Comparison of ENCODE assay signal across 9 cellular contexts in the genomic region with DNA sequence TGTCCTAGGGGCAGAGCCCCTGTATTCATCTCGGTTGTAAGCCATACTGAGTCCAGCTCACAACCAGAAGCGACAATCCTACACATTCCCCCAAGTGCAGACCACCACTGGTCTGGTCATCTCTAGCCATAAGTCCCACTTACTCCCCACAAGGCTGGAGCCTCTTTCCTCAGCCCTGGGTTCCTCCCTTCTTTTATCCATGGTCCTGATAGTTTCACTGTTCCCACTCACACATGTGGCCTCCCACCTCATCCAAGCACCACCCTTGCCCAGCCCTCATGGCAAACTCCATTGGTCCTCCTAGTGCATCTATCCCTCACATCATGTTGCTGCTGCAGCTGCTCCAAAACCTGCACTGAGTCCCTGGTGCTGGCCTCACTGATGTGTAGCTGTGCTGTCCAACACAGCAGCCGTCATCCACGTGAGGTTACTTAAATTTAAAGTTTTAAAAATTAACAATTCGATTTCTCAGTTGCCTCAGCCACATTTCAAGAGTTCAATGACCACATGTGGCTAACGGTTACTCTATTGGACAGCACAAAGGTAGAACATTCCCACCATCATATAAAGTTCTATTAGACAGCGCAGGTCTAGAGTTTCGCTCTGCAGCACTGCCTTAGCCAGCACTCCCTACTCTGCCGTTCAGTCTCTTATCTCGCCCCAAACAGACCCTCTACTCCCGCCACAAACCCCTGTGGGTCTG. TPM values are rescaled to one million over a fixed set of nuclear protein-coding genes. Genes with fewer than 3 reads are reported as not detected.
DNase-seq lines count a peak whose midpoint lies in the region; ATAC-seq, FAIRE-seq and TF ChIP-seq lines count a peak whose summit lies in the region.
"Not testable (repeated sequence)": the region's sequence is repeated elsewhere in the genome, so short reads cannot be mapped to it uniquely, and the experiment has no call there.
"Had no signal": no experiment of that assay in that cellular context is flagged by ENCODE, and none has a peak within 500 bp of the region (broad histone marks: within the 10 kb centered on the region; RNA-seq: fewer than 3 reads in every experiment).

No MANE protein-coding gene starts in this region.

- peaks cover 17% of the 10 kb centered on the region for H3K4me1 ChIP-seq in A549
- H3K4me1 ChIP-seq in effector memory CD4-positive, alpha-beta T cell (ENCODE audit: control insufficient read depth, insufficient read depth, low read length, poor library complexity, severe bottlenecking), result peaks cover 31% of the 10 kb centered on the region
- peaks cover 21 to 27% of the 10 kb centered on the region in 2 donors for H3K4me1 ChIP-seq in kidney (ENCODE audit: control insufficient read depth in 1 of 2, insufficient read depth in 1 of 2, low read depth in 1 of 2, low read length in 2 of 2)
- H3K4me1 ChIP-seq in rectal smooth muscle tissue (ENCODE audit: control insufficient read depth, insufficient read depth, low read length), result peaks cover 12% of the 10 kb centered on the region

- H3K4me2 ChIP-seq in A549, result peak overlapping the region; percentile 79

- not testable (repeated sequence) for DNase-seq in A549 (ENCODE audit: low read depth in 1 of 2, low spot score in 1 of 2)
- DNase-seq in NCI-H748 (lab: John Stamatoyannopoulos, UW; ENCODE audit: unreplicated experiment) (peak; percentile 54), kidney (peak; percentile 76)
- peak; percentile 19 for DNase-seq in activated CD8-positive, alpha-beta memory T cell treated with anti-CD3 and anti-CD28 coated beads, Interleukin-2, amount 50 U/mL, for 4 hours
- DNase-seq in effector memory CD4-positive, alpha-beta T cell, result peak in 1 of 3 donors; percentile 2

- 10% methylated on average over 11 of the region's 11 CpGs for WGBS in A549 (ENCODE audit: missing lambda C conversion rate)

- not testable (repeated sequence) for H3K36me3 ChIP-seq in effector memory CD4-positive, alpha-beta T cell (ENCODE audit: control insufficient read depth, insufficient read depth, low read length); kidney (ENCODE audit: control insufficient read depth in 1 of 2, insufficient read depth in 2 of 2, low read length in 2 of 2); rectal smooth muscle tissue (ENCODE audit: control insufficient read depth, insufficient read depth, low read length)

- not testable (repeated sequence) for H3K9me3 ChIP-seq in A549; effector memory CD4-positive, alpha-beta T cell (ENCODE audit: control insufficient read depth, low read length); kidney (ENCODE audit: control insufficient read depth in 1 of 2, low read length in 2 of 2)

- ATAC-seq in A549, result peak; percentile 5 to 18; a peak in 3 of 6 replicates
- peak; percentile 1 for ATAC-seq in GM18868 (IDR thresholded peaks at IDR 0.05; ENCODE audit: unreplicated experiment)
- peak; percentile 7 for ATAC-seq in HG03066 (IDR thresholded peaks at IDR 0.05; ENCODE audit: low read depth, unreplicated experiment)

- CTCF ChIA-PET in A549 (lab: Yijun Ruan, JAX), result interaction anchor here (1.2 to 2.3 kb wide), 6 partner anchors 12 to 84 kb away, joined by 3 to 13 read pairs (median 4); no protein-coding TSS in a partner anchor

- FAIRE-seq in A549 (lab: Jason Lieb, UNC); kidney (lab: Jason Lieb, UNC): not testable (repeated sequence)

- TF ChIP-seq CTCF in A549 (IDR thresholded peaks at IDR 0.05); kidney (IDR thresholded peaks at IDR 0.05; ENCODE audit: borderline replicate concordance, extremely low read depth, insufficient read depth): not testable (repeated sequence)

- not testable (repeated sequence) for TF ChIP-seq RAD21 in A549 (conservative IDR thresholded peaks at IDR 0.05 in 1 of 2, IDR thresholded peaks at IDR 0.05 in 1 of 2)

- H3K4me3 ChIP-seq in A549 (peak overlapping the region; percentile 64), kidney (ENCODE audit: low read length in 2 of 2) (peak overlapping the region; percentile 90 to 97), rectal smooth muscle tissue (ENCODE audit: low read length) (peak overlapping the region; percentile 85)
- H3K4me3 ChIP-seq in effector memory CD4-positive, alpha-beta T cell (ENCODE audit: insufficient read depth, low read depth, low read length, poor library complexity, severe bottlenecking), result peak overlapping the region; percentile 94

- peak overlapping the region; percentile 91 to 100 for H3K9ac ChIP-seq in kidney (ENCODE audit: low read length in 2 of 2)
- peak overlapping the region; percentile 87 for H3K9ac ChIP-seq in rectal smooth muscle tissue (ENCODE audit: low read length)

- not testable (repeated sequence) for TF ChIP-seq POLR2A in A549 (IDR thresholded peaks at IDR 0.05; ENCODE audit: low read length)

- not testable (repeated sequence) for H3K27me3 ChIP-seq in effector memory CD4-positive, alpha-beta T cell (replicated peaks; ENCODE audit: control insufficient read depth, insufficient read depth, low read length, poor library complexity, severe bottlenecking); rectal smooth muscle tissue (ENCODE audit: control insufficient read depth, insufficient read depth, low read length)

- H3K27ac ChIP-seq in A549 (peak overlapping the region; percentile 84 to 86), kidney (ENCODE audit: low read depth in 2 of 2, low read length in 2 of 2) (peak overlapping the region in 1 of 2 donors; percentile 79)
- H3K27ac ChIP-seq in effector memory CD4-positive, alpha-beta T cell (ENCODE audit: insufficient read depth, low read length, poor library complexity, severe bottlenecking), result peak overlapping the region; percentile 88
- not testable (repeated sequence) for H3K27ac ChIP-seq in rectal smooth muscle tissue (ENCODE audit: low read depth, low read length)

- not testable (repeated sequence) for TF ChIP-seq EP300 in A549 (IDR thresholded peaks at IDR 0.05)

- intact Hi-C loops in kidney (cut with DNase I), result not testable (repeated sequence)

- POLR2A ChIA-PET in A549 (lab: Yijun Ruan, JAX), result interaction anchor here (1.2 to 1.3 kb wide), 2 partner anchors 23 to 308 kb away, joined by 4 to 5 read pairs; no protein-coding TSS in a partner anchor

TF ChIP-seq in A549, 52 proteins besides CTCF, POLR2A, EP300 and RAD21:
- TF ChIP-seq, protein P1, sequence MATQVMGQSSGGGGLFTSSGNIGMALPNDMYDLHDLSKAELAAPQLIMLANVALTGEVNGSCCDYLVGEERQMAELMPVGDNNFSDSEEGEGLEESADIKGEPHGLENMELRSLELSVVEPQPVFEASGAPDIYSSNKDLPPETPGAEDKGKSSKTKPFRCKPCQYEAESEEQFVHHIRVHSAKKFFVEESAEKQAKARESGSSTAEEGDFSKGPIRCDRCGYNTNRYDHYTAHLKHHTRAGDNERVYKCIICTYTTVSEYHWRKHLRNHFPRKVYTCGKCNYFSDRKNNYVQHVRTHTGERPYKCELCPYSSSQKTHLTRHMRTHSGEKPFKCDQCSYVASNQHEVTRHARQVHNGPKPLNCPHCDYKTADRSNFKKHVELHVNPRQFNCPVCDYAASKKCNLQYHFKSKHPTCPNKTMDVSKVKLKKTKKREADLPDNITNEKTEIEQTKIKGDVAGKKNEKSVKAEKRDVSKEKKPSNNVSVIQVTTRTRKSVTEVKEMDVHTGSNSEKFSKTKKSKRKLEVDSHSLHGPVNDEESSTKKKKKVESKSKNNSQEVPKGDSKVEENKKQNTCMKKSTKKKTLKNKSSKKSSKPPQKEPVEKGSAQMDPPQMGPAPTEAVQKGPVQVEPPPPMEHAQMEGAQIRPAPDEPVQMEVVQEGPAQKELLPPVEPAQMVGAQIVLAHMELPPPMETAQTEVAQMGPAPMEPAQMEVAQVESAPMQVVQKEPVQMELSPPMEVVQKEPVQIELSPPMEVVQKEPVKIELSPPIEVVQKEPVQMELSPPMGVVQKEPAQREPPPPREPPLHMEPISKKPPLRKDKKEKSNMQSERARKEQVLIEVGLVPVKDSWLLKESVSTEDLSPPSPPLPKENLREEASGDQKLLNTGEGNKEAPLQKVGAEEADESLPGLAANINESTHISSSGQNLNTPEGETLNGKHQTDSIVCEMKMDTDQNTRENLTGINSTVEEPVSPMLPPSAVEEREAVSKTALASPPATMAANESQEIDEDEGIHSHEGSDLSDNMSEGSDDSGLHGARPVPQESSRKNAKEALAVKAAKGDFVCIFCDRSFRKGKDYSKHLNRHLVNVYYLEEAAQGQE (IDR thresholded peaks at IDR 0.05), result peak; percentile 30; the same call in 1 of the 2 replicates

RNA-seq across cellular contexts. Expression of gene RNU1-3, which starts 23.1 kb away (rescaled TPM):
- polyA plus RNA-seq in A549 (2011; rRNA removed) (56.2 TPM in 1 of 2 replicates, not detected in the other), A549 (2017; fragmentation: RNase III; extraction: RNeasy Plus Mini Kit Qiagen cat#74134 plus additional on column Dnase treatment) (6.5 to 8.5 TPM (median 6.6 TPM) in 3 replicates), kidney (ENCODE audit: insufficient read depth, low read depth, low replicate concordance) (26.8 TPM)
- polyA plus RNA-seq in A549 (2012; cell fraction: cytosol; rRNA removed), result not detected in 2 replicates
- polyA plus RNA-seq in A549 (2012; cell fraction: nucleus; rRNA removed), result not detected in 2 replicates
- 38,453 and 40,699 TPM in 2 replicates for polyA minus RNA-seq in A549 (2011; rRNA and poly(A)+ RNA removed)
- 8,605 TPM for total RNA-seq in kidney
- total RNA-seq: HT1080 had no signal

RNA-seq across cellular contexts. Expression of gene NBPF1, which starts 30.3 kb away (rescaled TPM):
- polyA plus RNA-seq in A549 (2011; rRNA removed), result 36.8 and 37.0 TPM in 2 replicates
- polyA plus RNA-seq in A549 (2012; cell fraction: cytosol; rRNA removed), result 10.7 and 13.8 TPM in 2 replicates
- polyA plus RNA-seq in A549 (2012; cell fraction: nucleus; rRNA removed), result 10.4 and 13.8 TPM in 2 replicates
- 23.0 to 24.5 TPM (median 23.9 TPM) in 3 replicates for polyA plus RNA-seq in A549 (2017; fragmentation: RNase III; extraction: RNeasy Plus Mini Kit Qiagen cat#74134 plus additional on column Dnase treatment)
- 58.3 and 65.1 TPM in 2 replicates for polyA minus RNA-seq in A549 (2011; rRNA and poly(A)+ RNA removed)
- total RNA-seq in kidney, result 56.3 TPM
- polyA plus RNA-seq in kidney (ENCODE audit: insufficient read depth, low read depth, low replicate concordance), result 8.0 TPM
